In the genomic region with DNA sequence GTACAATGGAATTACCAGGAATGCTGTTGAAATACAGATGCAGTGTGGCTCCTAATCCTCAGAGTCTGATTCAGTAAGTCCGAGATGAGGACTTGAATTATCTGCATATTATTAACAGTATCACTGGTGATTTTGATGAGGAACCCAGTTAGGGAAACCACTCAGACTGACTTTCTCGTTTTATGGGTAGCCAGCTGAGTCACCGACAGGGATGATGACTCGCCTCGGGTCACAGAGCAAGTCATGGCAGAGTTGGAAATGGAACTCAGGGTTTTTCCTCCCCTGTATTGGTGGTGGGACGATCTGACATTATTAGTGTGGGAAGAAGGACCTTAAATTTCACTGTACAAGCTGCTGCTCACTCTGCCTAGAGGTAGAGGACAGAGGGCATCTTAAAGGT, we compare ENCODE assay signal across 14 cellular contexts. TPM values are rescaled to one million over a fixed set of nuclear protein-coding genes. Genes with fewer than 3 reads are reported as not detected.
A peak's percentile ranks its signal among the peaks of the same experiment; 100 is the strongest.
DNase-seq lines count a peak whose midpoint lies in the region; ATAC-seq, FAIRE-seq and TF ChIP-seq lines count a peak whose summit lies in the region.
"Had no signal": no experiment of that assay in that cellular context is flagged by ENCODE, and none has a peak within 500 bp of the region (broad histone marks: within the 10 kb centered on the region; RNA-seq: fewer than 3 reads in every experiment).

No MANE protein-coding gene starts in this region.

- intact Hi-C loops in head of caudate nucleus (cut with DNase I) = loop anchor here (5.0 kb wide), 1 partner anchor 248 kb away; no protein-coding TSS in a partner anchor

- no peak for TF ChIP-seq CTCF in hepatocyte (IDR thresholded peaks at IDR 0.05; ENCODE audit: poor library complexity)

- no peak overlapping the region for H3K4me2 ChIP-seq in hepatocyte

- H3K9me3 Mint-ChIP-seq in activated T-helper 17 cell treated with anti-CD3 and anti-CD28 coated beads, Interleukin-2, amount 50 U/mL, for 72 hours = no peaks in the 10 kb centered on the region
- H3K9me3 Mint-ChIP-seq: stimulated activated memory B cell treated with anti-CD40 and anti-IgM and Interleukin-4, amounts not matched to agents 10 μg/mL and 1 μg/mL and 100 μg/mL, for 72 hours had no signal

- no peak overlapping the region for H3K4me3 Mint-ChIP-seq in activated T-helper 17 cell treated with anti-CD3 and anti-CD28 coated beads, Interleukin-2, amount 50 U/mL, for 72 hours
- H3K4me3 Mint-ChIP-seq: stimulated activated memory B cell treated with anti-CD40 and anti-IgM and Interleukin-4, amounts not matched to agents 10 μg/mL and 1 μg/mL and 100 μg/mL, for 72 hours had no signal

- H2AFZ ChIP-seq in hepatocyte = no peak overlapping the region

- no peaks in the 10 kb centered on the region for H3K4me1 ChIP-seq in hepatocyte (ENCODE audit: insufficient read depth)

- H3K9me2 ChIP-seq in hepatocyte (replicated peaks; ENCODE audit: insufficient read depth) = no peaks in the 10 kb centered on the region

- no peak for TF ChIP-seq POLR2A in H54 (IDR thresholded peaks at IDR 0.05; ENCODE audit: low read depth, low read length)

- H3K36me3 Mint-ChIP-seq in activated T-helper 17 cell treated with anti-CD3 and anti-CD28 coated beads, Interleukin-2, amount 50 U/mL, for 72 hours (ENCODE audit: low read depth) = no peaks in the 10 kb centered on the region
- H3K36me3 Mint-ChIP-seq: stimulated activated memory B cell treated with anti-CD40 and anti-IgM and Interleukin-4, amounts not matched to agents 10 μg/mL and 1 μg/mL and 100 μg/mL, for 72 hours had no signal

- peaks cover 5% of the 10 kb centered on the region for H3K4me1 Mint-ChIP-seq in activated T-helper 17 cell treated with anti-CD3 and anti-CD28 coated beads, Interleukin-2, amount 50 U/mL, for 72 hours

- no peaks in the 10 kb centered on the region for H3K27me3 Mint-ChIP-seq in activated T-helper 17 cell treated with anti-CD3 and anti-CD28 coated beads, Interleukin-2, amount 50 U/mL, for 72 hours

- no peaks in the 10 kb centered on the region for H3K36me3 ChIP-seq in hepatocyte (replicated peaks; ENCODE audit: insufficient read depth, low read depth)
- H3K36me3 ChIP-seq: sigmoid colon had no signal

- H3K27ac ChIP-seq in hepatocyte = peak overlapping the region; percentile 70
- H3K27ac ChIP-seq: sigmoid colon, SK-N-MC had no signal

- WGBS in hepatocyte (ENCODE audit: low lambda C conversion rate, missing lambda C conversion rate) = 49% methylated on average over 6 of the region's 6 CpGs

- no peaks in the 10 kb centered on the region for H4K20me1 ChIP-seq in hepatocyte (ENCODE audit: insufficient read depth, poor library complexity, severe bottlenecking)

- H3K4me3 ChIP-seq in hepatocyte = no peak overlapping the region
- H3K4me3 ChIP-seq: mucosa of descending colon, sigmoid colon, SK-N-MC had no signal

- in situ Hi-C loops in ACHN (cut with HindIII; ENCODE audit: low pct_ligation_motif_present, low pct_unique_long_range_greater_than_20kb, low sequenced_read_pairs) = loop anchor here (25.0 kb wide), 1 partner anchor 248 kb away; no protein-coding TSS in a partner anchor

- no peaks in the 10 kb centered on the region for H3K79me2 ChIP-seq in hepatocyte

- peak; percentile 77 for ATAC-seq in activated T-helper 17 cell treated with anti-CD3 and anti-CD28 coated beads, Interleukin-2, amount 50 U/mL, for 72 hours (replicated peaks)
- ATAC-seq in HG02623 (IDR thresholded peaks at IDR 0.05; ENCODE audit: unreplicated experiment) = no peak
- ATAC-seq: mucosa of descending colon; stimulated activated memory B cell treated with anti-CD40 and anti-IgM and Interleukin-4, amounts not matched to agents 10 μg/mL and 1 μg/mL and 100 μg/mL, for 72 hours had no signal

- no peaks in the 10 kb centered on the region for H3K9me3 ChIP-seq in hepatocyte (ENCODE audit: low read depth)
- H3K9me3 ChIP-seq: mucosa of descending colon, sigmoid colon had no signal

- DNase-seq in ACHN (peak; percentile 40), H54 (ENCODE audit: insufficient read length, low spot score) (no peak), hepatocyte (ENCODE audit: low spot score) (no peak), NCI-H526 (lab: John Stamatoyannopoulos, UW) (no peak), NCI-H2081 (lab: John Stamatoyannopoulos, UW) (no peak), head of caudate nucleus (no peak)
- DNase-seq: cerebellar nuclear complex, mucosa of descending colon, NCI-H446, sigmoid colon had no signal

- peak; percentile 91 for FAIRE-seq in H54 (lab: Jason Lieb, UNC)

- peak overlapping the region; percentile 41 for H3K27ac Mint-ChIP-seq in activated T-helper 17 cell treated with anti-CD3 and anti-CD28 coated beads, Interleukin-2, amount 50 U/mL, for 72 hours
- H3K27ac Mint-ChIP-seq: stimulated activated memory B cell treated with anti-CD40 and anti-IgM and Interleukin-4, amounts not matched to agents 10 μg/mL and 1 μg/mL and 100 μg/mL, for 72 hours had no signal

- H3K27me3 ChIP-seq in hepatocyte = no peaks in the 10 kb centered on the region
- H3K27me3 ChIP-seq: sigmoid colon had no signal

RNA-seq across cellular contexts. Expression of a gene that starts 51.3 kb away (rescaled TPM):
- total RNA-seq in activated T-helper 17 cell treated with anti-CD3 and anti-CD28 coated beads, Interleukin-2, amount 50 U/mL, for 72 hours = not detected
- 2.7 and 2.9 TPM in 2 replicates for total RNA-seq in hepatocyte
- polyA plus RNA-seq in hepatocyte = 0.65 and 1.3 TPM in 2 replicates
